27 cellular contexts compared by ENCODE assay signal in genomic region chr14:55384536-55384935, GRCh38. TPM values are rescaled to one million over a fixed set of nuclear protein-coding genes. Genes with fewer than 3 reads are reported as not detected.
DNase-seq lines count a peak whose midpoint lies in the region; ATAC-seq and TF ChIP-seq lines count a peak whose summit lies in the region.
"Had no signal": no experiment of that assay in that cellular context is flagged by ENCODE, and none has a peak within 500 bp of the region (broad histone marks: within the 10 kb centered on the region; RNA-seq: fewer than 3 reads in every experiment).

No MANE protein-coding gene starts in this region.

- H3K27ac Mint-ChIP-seq in T-helper 17 cell, result peak overlapping the region; percentile 24
- H3K27ac Mint-ChIP-seq: CD4-positive, alpha-beta T cell had no signal

- H3K9me3 ChIP-seq in heart right ventricle (no peaks in the 10 kb centered on the region), T-helper 17 cell (ENCODE audit: control insufficient read depth, low read length, poor library complexity, severe bottlenecking) (no peaks in the 10 kb centered on the region), right cardiac atrium (ENCODE audit: control insufficient read depth, low read length) (no peaks in the 10 kb centered on the region), transverse colon (no peaks in the 10 kb centered on the region)
- H3K9me3 ChIP-seq: lower lobe of right lung, mucosa of descending colon, thyroid gland had no signal

- H3K36me3 ChIP-seq in heart right ventricle (peaks cover 0 to 99% (median 28%) of the 10 kb centered on the region in 9 donors), transverse colon (peaks cover 0 to 24% (median 8%) of the 10 kb centered on the region in 4 donors)

- H3K36me3 Mint-ChIP-seq in T-helper 17 cell (ENCODE audit: low read depth), result peaks cover 16% of the 10 kb centered on the region

- H3K4me1 Mint-ChIP-seq in T-helper 17 cell, result peaks cover 31% of the 10 kb centered on the region
- H3K4me1 Mint-ChIP-seq: neural crest cell had no signal

- ATAC-seq in heart right ventricle (peak in 4 of 8 donors; percentile 31 to 52 (median 33)), Right ventricle myocardium superior (ENCODE audit: poor library complexity) (no peak), T-helper 17 cell (no peak), right cardiac atrium (peak; percentile 15 to 24), HG03442 (IDR thresholded peaks at IDR 0.05; ENCODE audit: unreplicated experiment) (no peak)
- ATAC-seq: foreskin keratinocyte, mucosa of descending colon had no signal

- no peak for TF ChIP-seq EP300 in transverse colon (IDR thresholded peaks at IDR 0.05; ENCODE audit: low read depth)

- no peak for TF ChIP-seq POLR2A in transverse colon (IDR thresholded peaks at IDR 0.05)

- H3K4me1 ChIP-seq in heart right ventricle (peaks cover 0 to 38% (median 15%) of the 10 kb centered on the region in 9 donors), right cardiac atrium (ENCODE audit: control insufficient read depth, insufficient read depth, low read length) (no peaks in the 10 kb centered on the region), transverse colon (peaks cover 0 to 21% (median 6%) of the 10 kb centered on the region in 4 donors)
- H3K4me1 ChIP-seq: lower lobe of right lung had no signal

- in situ Hi-C loops in transverse colon (cut with MboI; ENCODE audit: low pct_ligation_motif_present in 1 of 4, low pct_unique_long_range_greater_than_20kb in 1 of 4, low sequenced_read_pairs in 3 of 4), result no loop called here

- H3K27me3 ChIP-seq in heart right ventricle, result no peaks in the 10 kb centered on the region
- no peaks in the 10 kb centered on the region for H3K27me3 ChIP-seq in right cardiac atrium (ENCODE audit: control insufficient read depth, insufficient read depth)
- H3K27me3 ChIP-seq in transverse colon, result no peaks in the 10 kb centered on the region
- H3K27me3 ChIP-seq: foreskin keratinocyte, thyroid gland had no signal

- no peak overlapping the region for H3K4me3 Mint-ChIP-seq in T-helper 17 cell
- H3K4me3 Mint-ChIP-seq: CD4-positive, alpha-beta T cell; neural crest cell had no signal

- intact Hi-C loops in heart right ventricle (cut with DNase I) (no loop called here), Right ventricle myocardium superior (cut with DNase I) (no loop called here), right cardiac atrium (cut with DNase I) (no loop called here), transverse colon (cut with DNase I; ENCODE audit: low total_unique reads) (no loop called here)

- WGBS in heart right ventricle, 2 donors, result 30 to 51% methylated on average over 3 of the region's 3 CpGs
- WGBS in right cardiac atrium, result 46% methylated on average over 3 of the region's 3 CpGs
- 84 to 87% methylated on average over 3 of the region's 3 CpGs for WGBS in transverse colon (ENCODE audit: low coverage in 1 of 2), 2 donors

- H3K27me3 Mint-ChIP-seq in T-helper 17 cell, result no peaks in the 10 kb centered on the region
- H3K27me3 Mint-ChIP-seq: CD4-positive, alpha-beta T cell had no signal

- DNase-seq in heart right ventricle, result no peak
- no peak for DNase-seq in Right ventricle myocardium superior
- no peak for DNase-seq in T-helper 17 cell
- no peak for DNase-seq in right cardiac atrium
- DNase-seq in transverse colon, result no peak
- DNase-seq in NCI-H1105 (lab: John Stamatoyannopoulos, UW), result no peak
- no peak for DNase-seq in AG20443 (ENCODE audit: low spot score)
- DNase-seq: activated CD8-positive, alpha-beta memory T cell treated with anti-CD3 and anti-CD28 coated beads, Interleukin-2, amount 50 U/mL, for 4 hours; CD4-positive, alpha-beta T cell; cerebellar nuclear complex; DMS53; foreskin keratinocyte; GF-D8; H7; KBM-7; lower lobe of right lung; MM.1S; mucosa of descending colon; NCI-H2171; NCI-H526 treated with DMSO at 0.1 percent for 48 hours; stimulated activated CD4-positive, alpha-beta T cell treated with anti-CD3 and anti-CD28 coated beads, Interleukin-1b, Interleukin-23, amount 100 ng/mL, for 48 hours; thyroid gland had no signal

- no peak for TF ChIP-seq CTCF in heart right ventricle (IDR thresholded peaks at IDR 0.05)
- TF ChIP-seq CTCF in transverse colon (IDR thresholded peaks at IDR 0.05), result no peak

- H3K27ac ChIP-seq in heart right ventricle (peak overlapping the region; percentile 1 to 79 (median 59)), right cardiac atrium (ENCODE audit: low read length) (no peak overlapping the region), transverse colon (peak overlapping the region in 3 of 4 donors; percentile 74 to 84 (median 84))
- H3K27ac ChIP-seq: foreskin keratinocyte, lower lobe of right lung had no signal

- H3K4me3 ChIP-seq in heart right ventricle (no peak overlapping the region), right cardiac atrium (ENCODE audit: low read length) (no peak overlapping the region), transverse colon (no peak overlapping the region)
- H3K4me3 ChIP-seq: lower lobe of right lung, mucosa of descending colon, thyroid gland had no signal

RNA-seq across cellular contexts. Expression of gene ATG14, which starts 27.1 kb away (rescaled TPM):
- total RNA-seq in heart right ventricle (10 to 100 TPM in 9 of 10 donors, 1 to 10 TPM in 1; 8.9 to 18.1 (median 15.3) TPM), Right ventricle myocardium superior (12.3 TPM), T-helper 17 cell (10 to 100 TPM; 16.3 to 21.7 TPM), right cardiac atrium (10 to 100 TPM in 3 of 4 donors, 1 to 10 TPM in 1; 8.0 to 12.9 (median 10.9) TPM), transverse colon (10 to 100 TPM; 11.5 to 24.7 (median 13.4) TPM)
- polyA plus RNA-seq in heart right ventricle (10 to 100 TPM in 1 of 2 donors, 1 to 10 TPM in 1; 3.5 to 21.9 TPM), right cardiac atrium (6.7 TPM)

RNA-seq across cellular contexts. Expression of gene TBPL2, which starts 55.9 kb away (rescaled TPM):
- not detected for total RNA-seq in heart right ventricle
- polyA plus RNA-seq in heart right ventricle, result not detected
- not detected for total RNA-seq in Right ventricle myocardium superior
- not detected for total RNA-seq in T-helper 17 cell
- total RNA-seq in right cardiac atrium, result not detected
- not detected for polyA plus RNA-seq in right cardiac atrium
- not detected for total RNA-seq in transverse colon
- total RNA-seq: CD4-positive, alpha-beta T cell; epithelial cell of proximal tubule; foreskin keratinocyte; H7; lower lobe of right lung; mucosa of descending colon; neural crest cell; posterior vena cava; thyroid gland had no signal
- polyA plus RNA-seq: foreskin keratinocyte, keratinocyte had no signal

Comparison
In these comparisons a context has a peak if more than half of its experiments do, and no peak if none do; other contexts are left out.
1. ATAC-seq: peak in right cardiac atrium (2 of 2); none in Right ventricle myocardium superior (single experiment), T-helper 17 cell (single experiment) and HG03442 (single experiment).